8 cellular contexts compared by ENCODE assay signal in genomic region chr1:183609313-183609712, GRCh38. TPM values are rescaled to one million over a fixed set of nuclear protein-coding genes. Genes with fewer than 3 reads are reported as not detected.
DNase-seq lines count a peak whose midpoint lies in the region; ATAC-seq, FAIRE-seq and TF ChIP-seq lines count a peak whose summit lies in the region.

No MANE protein-coding gene starts in this region.

- TF ChIP-seq POLR2A in A549 (IDR thresholded peaks at IDR 0.05; ENCODE audit: low read length) (no peak), GM12892 (IDR thresholded peaks at IDR 0.05; ENCODE audit: low read depth, low read length) (no peak)

- TF ChIP-seq RAD21 in A549 (conservative IDR thresholded peaks at IDR 0.05 in 1 of 2, IDR thresholded peaks at IDR 0.05 in 1 of 2) = peak; percentile 56 to 59

- peak overlapping the region; percentile 67 to 69; a peak in 5 of 6 replicates for H3K27ac ChIP-seq in A549

- H3K4me3 ChIP-seq in A549 = no peak overlapping the region
- H3K4me3 ChIP-seq in fibroblast of mammary gland (ENCODE audit: control insufficient read depth, low read depth, low read length) = no peak overlapping the region

- peaks cover 31% of the 10 kb centered on the region for H3K4me1 ChIP-seq in A549

- POLR2A ChIA-PET in A549 (lab: Yijun Ruan, JAX) = interaction anchor here (0.7 to 1.5 kb wide), 3 partner anchors 13 to 443 kb away, joined by 3 to 7 read pairs (median 6); partner anchors contain the start of gene TSEN15

- ATAC-seq in A549 (peak; percentile 90 to 94), HG03342 (IDR thresholded peaks at IDR 0.05; ENCODE audit: unreplicated experiment) (peak; percentile 52)

- DNase-seq in A549 (ENCODE audit: low read depth in 1 of 2, low spot score in 1 of 2) (peak; percentile 21 to 67), GM12892 (ENCODE audit: insufficient read length) (no peak), SIG-M5 (lab: John Stamatoyannopoulos, UW) (peak; percentile 88), fibroblast of mammary gland (ENCODE audit: low read depth) (peak; percentile 84), osteocyte (ENCODE audit: extremely low spot score, unreplicated experiment) (no peak)
- DNase-seq in stimulated activated CD4-positive, alpha-beta T cell treated with anti-CD3 and anti-CD28 coated beads, Interleukin-12 subunit alpha, Interleukin-12 subunit beta, amount 100 ng/mL, for 4 hours = no peak
- no peak for DNase-seq in activated CD8-positive, alpha-beta memory T cell treated with anti-CD3 and anti-CD28 coated beads, Interleukin-2, amount 50 U/mL, for 48 hours

- FAIRE-seq in A549 (lab: Jason Lieb, UNC) (no peak), GM12892 (lab: Jason Lieb, UNC) (peak; percentile 46)

- no peaks in the 10 kb centered on the region for H3K36me3 Mint-ChIP-seq in osteocyte (ENCODE audit: unreplicated experiment)

- H3K4me3 Mint-ChIP-seq in osteocyte (ENCODE audit: unreplicated experiment) = no peak overlapping the region

- no peaks in the 10 kb centered on the region for H3K27me3 Mint-ChIP-seq in osteocyte (ENCODE audit: unreplicated experiment)

- no peaks in the 10 kb centered on the region for H3K9me3 ChIP-seq in A549

- TF ChIP-seq EP300 in A549 (IDR thresholded peaks at IDR 0.05) = no peak

- peak overlapping the region; percentile 95 for H3K27ac Mint-ChIP-seq in osteocyte (ENCODE audit: unreplicated experiment)

- H3K9me3 Mint-ChIP-seq in osteocyte (ENCODE audit: unreplicated experiment) = no peaks in the 10 kb centered on the region

- TF ChIP-seq CTCF in A549 (IDR thresholded peaks at IDR 0.05) (peak; percentile 58), fibroblast of mammary gland (conservative IDR thresholded peaks at IDR 0.05; ENCODE audit: control insufficient read depth, insufficient read depth, low read depth, low read length) (peak; percentile 73), osteocyte (IDR thresholded peaks at IDR 0.05) (peak; percentile 49)

- H3K4me1 Mint-ChIP-seq in osteocyte (ENCODE audit: unreplicated experiment) = peaks cover 44% of the 10 kb centered on the region

- WGBS in A549 (ENCODE audit: missing lambda C conversion rate) = 40% methylated on average over 5 of the region's 5 CpGs

- peak overlapping the region; percentile 50; the same call in 2 of the 3 replicates for H3K4me2 ChIP-seq in A549

- CTCF ChIA-PET in A549 (lab: Yijun Ruan, JAX) = interaction anchor here (0.9 to 3.1 kb wide), 8 partner anchors 10 to 306 kb away, joined by 3 to 17 read pairs (median 5); no protein-coding TSS in a partner anchor

TF ChIP-seq in A549, 52 proteins besides CTCF, POLR2A, EP300 and RAD21:
- TF ChIP-seq GATA3 (IDR thresholded peaks at IDR 0.05; ENCODE audit: borderline replicate concordance) = no peak
- peak; percentile 66 for TF ChIP-seq SMC3 (IDR thresholded peaks at IDR 0.05)
TF ChIP-seq in A549: peak in this region for 1.

RNA-seq across cellular contexts. Expression of gene NCF2, which starts 19.1 kb away (rescaled TPM):
- polyA plus RNA-seq in A549 (2011; rRNA removed) = 4.5 and 5.5 TPM in 2 replicates
- polyA plus RNA-seq in A549 (2012; cell fraction: cytosol; rRNA removed) = 5.2 and 5.9 TPM in 2 replicates
- polyA plus RNA-seq in A549 (2012; cell fraction: nucleus; rRNA removed) = 4.7 and 7.4 TPM in 2 replicates
- polyA plus RNA-seq in A549 (2017; fragmentation: RNase III; extraction: RNeasy Plus Mini Kit Qiagen cat#74134 plus additional on column Dnase treatment) = 4.6 to 6.2 TPM (median 4.9 TPM) in 3 replicates
- 2.7 and 3.6 TPM in 2 replicates for polyA minus RNA-seq in A549 (2011; rRNA and poly(A)+ RNA removed)
- polyA plus RNA-seq in GM12892 (2012; ENCODE audit: missing spikeins) = 97.2 TPM
- total RNA-seq in osteocyte = not detected in 2 replicates

RNA-seq across cellular contexts. Expression of gene ARPC5, which starts 26.3 kb away (rescaled TPM):
- polyA plus RNA-seq in A549 (2011; rRNA removed) = 147 and 189 TPM in 2 replicates
- polyA plus RNA-seq in A549 (2012; cell fraction: cytosol; rRNA removed) = 37.2 and 44.0 TPM in 2 replicates
- polyA plus RNA-seq in A549 (2012; cell fraction: nucleus; rRNA removed) = 9.9 and 21.1 TPM in 2 replicates
- 180 to 207 TPM (median 198 TPM) in 3 replicates for polyA plus RNA-seq in A549 (2017; fragmentation: RNase III; extraction: RNeasy Plus Mini Kit Qiagen cat#74134 plus additional on column Dnase treatment)
- polyA minus RNA-seq in A549 (2011; rRNA and poly(A)+ RNA removed) = 52.7 and 59.0 TPM in 2 replicates
- polyA plus RNA-seq in GM12892 (2012; ENCODE audit: missing spikeins) = 252 TPM
- 126 and 127 TPM in 2 replicates for total RNA-seq in osteocyte

RNA-seq across cellular contexts. Expression of gene APOBEC4, which starts 43.8 kb away (rescaled TPM):
- not detected in 2 replicates for polyA plus RNA-seq in A549 (2011; rRNA removed)
- polyA plus RNA-seq in A549 (2012; cell fraction: cytosol; rRNA removed) = not detected in 2 replicates
- not detected in 2 replicates for polyA plus RNA-seq in A549 (2012; cell fraction: nucleus; rRNA removed)
- polyA plus RNA-seq in A549 (2017; fragmentation: RNase III; extraction: RNeasy Plus Mini Kit Qiagen cat#74134 plus additional on column Dnase treatment) = not detected in 3 replicates
- not detected in 2 replicates for polyA minus RNA-seq in A549 (2011; rRNA and poly(A)+ RNA removed)
- polyA plus RNA-seq in GM12892 (2012; ENCODE audit: missing spikeins) = 0.36 TPM
- total RNA-seq in osteocyte = not detected in 2 replicates

Comparison
In these comparisons a context has a peak if more than half of its experiments do, and no peak if none do; other contexts are left out.
1. DNase-seq: peak in A549 (2 of 2), SIG-M5 (single experiment) and fibroblast of mammary gland (single experiment); none in GM12892 (single experiment), osteocyte (single experiment), stimulated activated CD4-positive, alpha-beta T cell treated with anti-CD3 and anti-CD28 coated beads, Interleukin-12 subunit alpha, Interleukin-12 subunit beta, amount 100 ng/mL, for 4 hours (single experiment) and activated CD8-positive, alpha-beta memory T cell treated with anti-CD3 and anti-CD28 coated beads, Interleukin-2, amount 50 U/mL, for 48 hours (single experiment).
2. Peak in every context shown above with its lines, with median percentiles within 50 percentile points of each other: CTCF ChIP-seq.